1 cellular context compared by ENCODE assay signal in the genomic region with DNA sequence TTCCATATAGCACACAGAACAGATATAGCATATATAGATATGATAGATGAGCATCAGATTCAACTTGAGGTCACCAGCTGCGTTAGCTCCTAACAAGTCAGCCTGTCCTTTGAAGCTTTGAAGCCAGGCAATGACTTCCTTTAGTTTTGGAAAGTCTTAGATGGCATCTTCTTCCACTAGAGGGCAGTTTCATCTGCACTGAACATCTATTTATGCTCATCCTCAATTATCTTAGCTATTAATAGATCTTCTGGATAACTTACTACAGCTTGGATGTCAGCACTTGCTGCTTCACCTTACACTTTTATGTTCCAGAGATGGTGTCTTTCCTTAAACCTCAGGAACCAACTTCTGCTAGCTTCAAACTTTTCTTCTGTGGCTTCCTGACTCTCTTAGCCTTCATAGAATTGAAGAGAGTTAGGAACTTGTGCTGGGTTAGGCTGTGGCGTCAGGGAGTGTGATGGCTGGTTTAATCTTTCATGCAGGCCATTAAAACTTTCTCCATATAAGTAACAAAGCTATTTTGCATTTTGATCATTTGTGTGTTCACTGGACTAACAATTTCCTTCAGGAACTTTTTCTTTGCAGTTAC.
TF ChIP-seq lines count a peak whose summit lies in the region.

No MANE protein-coding gene starts in this region.

TF ChIP-seq in Ishikawa, 13 proteins besides CTCF, POLR2A, EP300 and RAD21 (continued from another document):
- TF ChIP-seq, protein P1, sequence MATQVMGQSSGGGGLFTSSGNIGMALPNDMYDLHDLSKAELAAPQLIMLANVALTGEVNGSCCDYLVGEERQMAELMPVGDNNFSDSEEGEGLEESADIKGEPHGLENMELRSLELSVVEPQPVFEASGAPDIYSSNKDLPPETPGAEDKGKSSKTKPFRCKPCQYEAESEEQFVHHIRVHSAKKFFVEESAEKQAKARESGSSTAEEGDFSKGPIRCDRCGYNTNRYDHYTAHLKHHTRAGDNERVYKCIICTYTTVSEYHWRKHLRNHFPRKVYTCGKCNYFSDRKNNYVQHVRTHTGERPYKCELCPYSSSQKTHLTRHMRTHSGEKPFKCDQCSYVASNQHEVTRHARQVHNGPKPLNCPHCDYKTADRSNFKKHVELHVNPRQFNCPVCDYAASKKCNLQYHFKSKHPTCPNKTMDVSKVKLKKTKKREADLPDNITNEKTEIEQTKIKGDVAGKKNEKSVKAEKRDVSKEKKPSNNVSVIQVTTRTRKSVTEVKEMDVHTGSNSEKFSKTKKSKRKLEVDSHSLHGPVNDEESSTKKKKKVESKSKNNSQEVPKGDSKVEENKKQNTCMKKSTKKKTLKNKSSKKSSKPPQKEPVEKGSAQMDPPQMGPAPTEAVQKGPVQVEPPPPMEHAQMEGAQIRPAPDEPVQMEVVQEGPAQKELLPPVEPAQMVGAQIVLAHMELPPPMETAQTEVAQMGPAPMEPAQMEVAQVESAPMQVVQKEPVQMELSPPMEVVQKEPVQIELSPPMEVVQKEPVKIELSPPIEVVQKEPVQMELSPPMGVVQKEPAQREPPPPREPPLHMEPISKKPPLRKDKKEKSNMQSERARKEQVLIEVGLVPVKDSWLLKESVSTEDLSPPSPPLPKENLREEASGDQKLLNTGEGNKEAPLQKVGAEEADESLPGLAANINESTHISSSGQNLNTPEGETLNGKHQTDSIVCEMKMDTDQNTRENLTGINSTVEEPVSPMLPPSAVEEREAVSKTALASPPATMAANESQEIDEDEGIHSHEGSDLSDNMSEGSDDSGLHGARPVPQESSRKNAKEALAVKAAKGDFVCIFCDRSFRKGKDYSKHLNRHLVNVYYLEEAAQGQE (IDR thresholded peaks at IDR 0.05; ENCODE audit: low read depth) = no peak
- TF ChIP-seq CREB1 (IDR thresholded peaks at IDR 0.05; ENCODE audit: low read depth) (no peak), YY1 (IDR thresholded peaks at IDR 0.05; ENCODE audit: low read depth) (no peak)
TF ChIP-seq in Ishikawa: peak in this region for 0.
